Comparison of ENCODE assay signal across 13 cellular contexts in the genomic region with DNA sequence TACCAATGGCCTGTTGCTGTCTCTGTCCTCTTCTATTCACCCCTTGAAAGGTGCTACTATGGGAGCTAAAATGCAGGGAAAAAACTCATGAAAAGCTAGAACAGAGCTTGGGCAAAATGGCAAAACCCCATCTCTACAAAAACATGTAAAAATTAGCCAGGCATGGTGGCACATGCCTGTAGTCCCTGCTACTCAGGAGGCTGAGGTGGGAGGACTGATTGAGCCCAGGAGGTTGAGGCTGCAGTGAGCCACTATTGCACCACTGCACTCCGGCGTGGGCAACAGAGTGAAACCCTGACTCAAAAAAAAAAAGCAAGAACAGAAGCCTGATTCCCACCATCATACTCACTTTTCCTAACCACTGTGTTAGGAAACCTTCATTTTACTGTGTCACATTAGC. TPM values are rescaled to one million over a fixed set of nuclear protein-coding genes. Genes with fewer than 3 reads are reported as not detected.
DNase-seq lines count a peak whose midpoint lies in the region; ATAC-seq and TF ChIP-seq lines count a peak whose summit lies in the region.
"Had no signal": no experiment of that assay in that cellular context is flagged by ENCODE, and none has a peak within 500 bp of the region (broad histone marks: within the 10 kb centered on the region; RNA-seq: fewer than 3 reads in every experiment).

No MANE protein-coding gene starts in this region.

- H3K9me1 ChIP-seq in IMR-90 (ENCODE audit: insufficient read depth, low read length), result peaks cover 37% of the 10 kb centered on the region

- H3K4me3 ChIP-seq in IMR-90 (ENCODE audit: insufficient read depth, low read depth, low read length) (no peak overlapping the region), right lobe of liver (no peak overlapping the region), skeletal muscle tissue (ENCODE audit: low read length in 3 of 3) (peak overlapping the region; percentile 49 to 64 (median 62))

- TF ChIP-seq POLR2A in IMR-90 (IDR thresholded peaks at IDR 0.05; ENCODE audit: low read depth, low read length) (no peak), right lobe of liver (IDR thresholded peaks at IDR 0.05) (no peak)

- no peaks in the 10 kb centered on the region for H3K9me3 Mint-ChIP-seq in stimulated activated memory B cell treated with anti-CD40 and anti-IgM and Interleukin-4, amounts not matched to agents 10 μg/mL and 1 μg/mL and 100 μg/mL, for 72 hours
- H3K9me3 Mint-ChIP-seq in type B pancreatic cell, result no peaks in the 10 kb centered on the region
- H3K9me3 Mint-ChIP-seq: activated naive CD4-positive, alpha-beta T cell treated with anti-CD3 and anti-CD28 coated beads, Interleukin-2, amount 50 U/mL, for 24 hours; CD8-positive, alpha-beta T cell; stimulated activated naive CD8-positive, alpha-beta T cell treated with anti-CD3 and anti-CD28 coated beads, Interleukin-15, Interleukin-2, amounts not matched to agents 100 ng/mL and 50 ng/mL, for 24 hours had no signal

- ATAC-seq in IMR-90 (ENCODE audit: low read depth) (no peak), right lobe of liver (no peak), omental fat pad (ENCODE audit: low FRiP score) (no peak), HG02588 (IDR thresholded peaks at IDR 0.05; ENCODE audit: unreplicated experiment) (no peak)
- ATAC-seq in stimulated activated memory B cell treated with anti-CD40 and anti-IgM and Interleukin-4, amounts not matched to agents 10 μg/mL and 1 μg/mL and 100 μg/mL, for 72 hours, result no peak
- ATAC-seq: CD8-positive, alpha-beta T cell had no signal

- H3K9ac ChIP-seq in IMR-90 (ENCODE audit: low read depth, low read length) (no peak overlapping the region), skeletal muscle tissue (ENCODE audit: low read depth in 1 of 3, low read length in 3 of 3) (peak overlapping the region; percentile 59 to 83 (median 69))

- CTCF ChIA-PET in IMR-90 (lab: Yijun Ruan, JAX), result interaction anchor here (1.8 kb wide), 1 partner anchor 24 kb away, joined by 8 read pairs; no protein-coding TSS in a partner anchor

- H2BK5ac ChIP-seq in IMR-90 (ENCODE audit: low read depth, low read length, poor library complexity, severe bottlenecking), result peak overlapping the region; percentile 71

- no peak overlapping the region for H2BK15ac ChIP-seq in IMR-90 (ENCODE audit: low read depth, low read length)

- POLR2A ChIA-PET in IMR-90 (lab: Charles Lee; ENCODE audit: unreplicated experiment), result no interaction called here

- no peaks in the 10 kb centered on the region for H3K27me3 Mint-ChIP-seq in stimulated activated memory B cell treated with anti-CD40 and anti-IgM and Interleukin-4, amounts not matched to agents 10 μg/mL and 1 μg/mL and 100 μg/mL, for 72 hours
- H3K27me3 Mint-ChIP-seq in type B pancreatic cell, result no peaks in the 10 kb centered on the region
- H3K27me3 Mint-ChIP-seq: activated naive CD4-positive, alpha-beta T cell treated with anti-CD3 and anti-CD28 coated beads, Interleukin-2, amount 50 U/mL, for 24 hours; stimulated activated naive CD8-positive, alpha-beta T cell treated with anti-CD3 and anti-CD28 coated beads, Interleukin-15, Interleukin-2, amounts not matched to agents 100 ng/mL and 50 ng/mL, for 24 hours had no signal

- H3K27me3 ChIP-seq in IMR-90 (ENCODE audit: control insufficient read depth, insufficient read depth, low read length) (no peaks in the 10 kb centered on the region), right lobe of liver (no peaks in the 10 kb centered on the region), skeletal muscle tissue (ENCODE audit: control insufficient read depth in 3 of 3, insufficient read depth in 3 of 3, low read length in 3 of 3) (no peaks in the 10 kb centered on the region)

- H3K18ac ChIP-seq in IMR-90 (ENCODE audit: low read depth, low read length), result no peak overlapping the region

- H4K8ac ChIP-seq in IMR-90 (ENCODE audit: low read depth in 2 of 2, low read length in 2 of 2), result no peak overlapping the region

- no peak overlapping the region; the same call in 1 of the 2 replicates for H3K4me2 ChIP-seq in IMR-90 (ENCODE audit: low read depth, low read length)

- H2AFZ ChIP-seq in IMR-90 (replicated peaks; ENCODE audit: low read length, poor library complexity), result no peak overlapping the region

- no peak overlapping the region; the same call in 1 of the 2 replicates for H3K56ac ChIP-seq in IMR-90 (ENCODE audit: extremely low read depth, insufficient read depth, low read length)

- BruUV-seq in IMR-90 (replicated peaks; lab: Mats Ljungman, UMichigan), result no TSS peak

- TF ChIP-seq CTCF in IMR-90 (conservative IDR thresholded peaks at IDR 0.05; ENCODE audit: low read depth, low read length), result no peak
- TF ChIP-seq CTCF in right lobe of liver (IDR thresholded peaks at IDR 0.05), result no peak
- TF ChIP-seq CTCF in omental fat pad (IDR thresholded peaks at IDR 0.05), result no peak
- TF ChIP-seq CTCF in type B pancreatic cell (conservative IDR thresholded peaks at IDR 0.05), result no peak

- H2AK9ac ChIP-seq in IMR-90 (replicated peaks; ENCODE audit: low read depth, low read length, poor library complexity), result no peak overlapping the region

- no peak overlapping the region for H4K5ac ChIP-seq in IMR-90 (ENCODE audit: low read depth, low read length)

- no CpG with 5 or more reads among the region's 2 CpGs for WGBS in IMR-90 (ENCODE audit: extremely low coverage in 2 of 2, insufficient read length in 1 of 2), 2 experiments
- 60% methylated on average over 2 of the region's 2 CpGs for WGBS in right lobe of liver (ENCODE audit: insufficient coverage, low coverage, low lambda C conversion rate, missing lambda C conversion rate)

- DNase-seq in IMR-90 (no peak), amniotic epithelial cell (ENCODE audit: low read depth) (peak; percentile 38), right lobe of liver (no peak), omental fat pad (ENCODE audit: low spot score) (no peak), type B pancreatic cell (ENCODE audit: extremely low spot score, unreplicated experiment) (no peak)
- DNase-seq: CD8-positive, alpha-beta T cell; NCI-H187; stimulated activated CD4-positive, alpha-beta T cell treated with anti-CD3 and anti-CD28 coated beads, Interleukin-4, amount 100 ng/mL, for 4 hours had no signal

- intact Hi-C loops in IMR-90 (cut with micrococcal nuclease), result no loop called here
- intact Hi-C loops in right lobe of liver (cut with DNase I), result no loop called here

- H3K4me1 ChIP-seq in IMR-90 (ENCODE audit: control insufficient read depth, insufficient read depth, low read length), result peaks cover 29% of the 10 kb centered on the region
- peaks cover 0 to 49% (median 22%) of the 10 kb centered on the region in 4 donors for H3K4me1 ChIP-seq in right lobe of liver
- H3K4me1 ChIP-seq in skeletal muscle tissue (ENCODE audit: control insufficient read depth in 3 of 3, insufficient read depth in 3 of 3, low read length in 3 of 3), result peaks cover 40 to 57% (median 50%) of the 10 kb centered on the region in 3 donors

- H2AK5ac ChIP-seq in IMR-90 (ENCODE audit: low read depth, low read length), result peak overlapping the region; percentile 2; the same call in 1 of the 2 replicates

- H3K36me3 Mint-ChIP-seq in stimulated activated memory B cell treated with anti-CD40 and anti-IgM and Interleukin-4, amounts not matched to agents 10 μg/mL and 1 μg/mL and 100 μg/mL, for 72 hours, result peaks cover 10% of the 10 kb centered on the region
- H3K36me3 Mint-ChIP-seq in type B pancreatic cell, result peaks cover 14% of the 10 kb centered on the region

- H3K27ac ChIP-seq in IMR-90 (ENCODE audit: insufficient read depth, low read length) (no peak overlapping the region), right lobe of liver (peak overlapping the region in 2 of 3 donors; percentile 27 to 65), skeletal muscle tissue (ENCODE audit: low read depth, low read length) (peak overlapping the region; percentile 93)

- no peak overlapping the region for H3K4ac ChIP-seq in IMR-90 (ENCODE audit: low read depth, low read length)

- H4K91ac ChIP-seq in IMR-90 (ENCODE audit: insufficient read depth, low read depth, low read length), result no peak overlapping the region

- no peak overlapping the region for H3K27ac Mint-ChIP-seq in stimulated activated memory B cell treated with anti-CD40 and anti-IgM and Interleukin-4, amounts not matched to agents 10 μg/mL and 1 μg/mL and 100 μg/mL, for 72 hours
- H3K27ac Mint-ChIP-seq in type B pancreatic cell, result no peak overlapping the region
- H3K27ac Mint-ChIP-seq: activated naive CD4-positive, alpha-beta T cell treated with anti-CD3 and anti-CD28 coated beads, Interleukin-2, amount 50 U/mL, for 24 hours; CD8-positive, alpha-beta T cell; stimulated activated naive CD8-positive, alpha-beta T cell treated with anti-CD3 and anti-CD28 coated beads, Interleukin-15, Interleukin-2, amounts not matched to agents 100 ng/mL and 50 ng/mL, for 24 hours had no signal

- H3K36me3 ChIP-seq in IMR-90 (ENCODE audit: control insufficient read depth, insufficient read depth, low read length), result peaks cover 8% of the 10 kb centered on the region
- H3K36me3 ChIP-seq in right lobe of liver, result no peaks in the 10 kb centered on the region
- H3K36me3 ChIP-seq in skeletal muscle tissue (ENCODE audit: control insufficient read depth in 3 of 3, insufficient read depth in 3 of 3, low read length in 3 of 3), result peaks cover 0 to 2% (median 2%) of the 10 kb centered on the region in 3 donors

- peaks cover 32 to 85% of the 10 kb centered on the region in 2 experiments for H3K79me1 ChIP-seq in IMR-90 (ENCODE audit: low read depth in 1 of 2, low read length in 2 of 2)

- H4K20me1 ChIP-seq in IMR-90 (ENCODE audit: insufficient read depth, low read length), result peaks cover 95% of the 10 kb centered on the region

- no peak overlapping the region for H2BK20ac ChIP-seq in IMR-90 (ENCODE audit: low read depth, low read length)

- in situ Hi-C loops in IMR-90 (cut with MboI; ENCODE audit: low sequenced_read_pairs), result no loop called here

- H3K4me3 Mint-ChIP-seq in stimulated activated memory B cell treated with anti-CD40 and anti-IgM and Interleukin-4, amounts not matched to agents 10 μg/mL and 1 μg/mL and 100 μg/mL, for 72 hours, result no peak overlapping the region
- H3K4me3 Mint-ChIP-seq in type B pancreatic cell, result no peak overlapping the region
- H3K4me3 Mint-ChIP-seq: activated naive CD4-positive, alpha-beta T cell treated with anti-CD3 and anti-CD28 coated beads, Interleukin-2, amount 50 U/mL, for 24 hours; CD8-positive, alpha-beta T cell; stimulated activated naive CD8-positive, alpha-beta T cell treated with anti-CD3 and anti-CD28 coated beads, Interleukin-15, Interleukin-2, amounts not matched to agents 100 ng/mL and 50 ng/mL, for 24 hours had no signal

- H3K23ac ChIP-seq in IMR-90 (ENCODE audit: low read depth, low read length), result peak overlapping the region; percentile 12; the same call in 1 of the 2 replicates

- dilution Hi-C loops in IMR-90 (cut with HindIII; ENCODE audit: low sequenced_read_pairs, unreplicated experiment), result no loop called here

- peak overlapping the region; percentile 16; the same call in 1 of the 2 replicates for H3K14ac ChIP-seq in IMR-90 (replicated peaks; ENCODE audit: low read depth, low read length)

- peaks cover 43% of the 10 kb centered on the region for H3K4me1 Mint-ChIP-seq in stimulated activated memory B cell treated with anti-CD40 and anti-IgM and Interleukin-4, amounts not matched to agents 10 μg/mL and 1 μg/mL and 100 μg/mL, for 72 hours
- peaks cover 39% of the 10 kb centered on the region for H3K4me1 Mint-ChIP-seq in type B pancreatic cell (ENCODE audit: unreplicated experiment)

- no peak overlapping the region; the same call in 1 of the 2 replicates for H2BK120ac ChIP-seq in IMR-90 (ENCODE audit: low read depth, low read length)

- TF ChIP-seq RAD21 in IMR-90 (IDR thresholded peaks at IDR 0.05; ENCODE audit: low read length), result no peak

- no peaks in the 10 kb centered on the region for H3K9me3 ChIP-seq in IMR-90 (ENCODE audit: control insufficient read depth, insufficient read depth, low read length)
- H3K9me3 ChIP-seq in right lobe of liver, result no peaks in the 10 kb centered on the region
- no peaks in the 10 kb centered on the region for H3K9me3 ChIP-seq in skeletal muscle tissue (ENCODE audit: control insufficient read depth in 3 of 3, low read length in 3 of 3)

RNA-seq across cellular contexts. Expression of a gene that starts 1.9 kb away (rescaled TPM):
- total RNA-seq in IMR-90 (2012; rRNA removed), result 80.5 and 87.8 TPM in 2 replicates
- polyA plus RNA-seq in IMR-90 (2012; rRNA removed), result 216 and 229 TPM in 2 replicates
- polyA plus RNA-seq in IMR-90 (2012; cell fraction: cytosol; rRNA removed), result 110 and 154 TPM in 2 replicates
- 236 and 307 TPM in 2 replicates for polyA plus RNA-seq in IMR-90 (2012; cell fraction: nucleus; rRNA removed; ENCODE audit: low replicate concordance)
- 10 to 100 TPM; 59.1 to 94.9 (median 66.2) TPM for total RNA-seq in right lobe of liver
- total RNA-seq in skeletal muscle tissue, result 106 TPM
- 100 to 1,000 TPM; 108 to 186 (median 150) TPM for total RNA-seq in omental fat pad
- 96.8 and 120 TPM in 2 replicates for total RNA-seq in type B pancreatic cell (ENCODE audit: low replicate concordance)

Comparison
In these comparisons a context has a peak if more than half of its experiments do, and no peak if none do; other contexts are left out.
1. H3K4me3 ChIP-seq: peak in skeletal muscle tissue (3 of 3); none in IMR-90 (single experiment) and right lobe of liver (0 of 3).